In genomic region chr12:29519585-29520182, GRCh38 we compare ENCODE assay signal across 9 cellular contexts. TPM values are rescaled to one million over a fixed set of nuclear protein-coding genes. Genes with fewer than 3 reads are reported as not detected.
DNase-seq lines count a peak whose midpoint lies in the region; ATAC-seq and TF ChIP-seq lines count a peak whose summit lies in the region.
"Had no signal": no experiment of that assay in that cellular context is flagged by ENCODE, and none has a peak within 500 bp of the region (broad histone marks: within the 10 kb centered on the region; RNA-seq: fewer than 3 reads in every experiment).

No MANE protein-coding gene starts in this region.

- H3K9me3 ChIP-seq in adrenal gland (replicated peaks in 1 of 3): no peaks in the 10 kb centered on the region

- TF ChIP-seq CTCF in C4-2B (conservative IDR thresholded peaks at IDR 0.05) (peak; percentile 76), GM12874 (IDR thresholded peaks at IDR 0.05; ENCODE audit: insufficient read depth, low read depth, low read length) (0 out of 2 replicates have a peak, but pooled peaks have one; percentile 22), adrenal gland (IDR thresholded peaks at IDR 0.05) (peak; percentile 43 to 65 (median 57))

- H3K9me3 Mint-ChIP-seq in stimulated activated naive B cell treated with anti-CD40 and anti-IgM and Interleukin-4, amounts not matched to agents 10 μg/mL and 1 μg/mL and 100 μg/mL, for 72 hours: no peaks in the 10 kb centered on the region
- H3K9me3 Mint-ChIP-seq: T-cell had no signal

- TF ChIP-seq POLR2A in adrenal gland (IDR thresholded peaks at IDR 0.05): no peak

- H3K36me3 ChIP-seq in adrenal gland (replicated peaks in 1 of 2): peaks cover 0 to 6% of the 10 kb centered on the region in 2 donors

- H3K27ac ChIP-seq in C4-2B (no peak overlapping the region), adrenal gland (no peak overlapping the region)

- no peak overlapping the region for H3K4me3 Mint-ChIP-seq in stimulated activated naive B cell treated with anti-CD40 and anti-IgM and Interleukin-4, amounts not matched to agents 10 μg/mL and 1 μg/mL and 100 μg/mL, for 72 hours
- H3K4me3 Mint-ChIP-seq: T-cell had no signal

- no peaks in the 10 kb centered on the region for H3K36me3 Mint-ChIP-seq in stimulated activated naive B cell treated with anti-CD40 and anti-IgM and Interleukin-4, amounts not matched to agents 10 μg/mL and 1 μg/mL and 100 μg/mL, for 72 hours
- H3K36me3 Mint-ChIP-seq: T-cell had no signal

- intact Hi-C loops in adrenal gland (cut with DNase I): no loop called here

- peak; percentile 39 for ATAC-seq in stimulated activated naive B cell treated with anti-CD40 and anti-IgM and Interleukin-4, amounts not matched to agents 10 μg/mL and 1 μg/mL and 100 μg/mL, for 72 hours (replicated peaks)
- ATAC-seq in GM21515 (IDR thresholded peaks at IDR 0.05; ENCODE audit: unreplicated experiment): no peak
- ATAC-seq in HG03108 (IDR thresholded peaks at IDR 0.05; ENCODE audit: unreplicated experiment): no peak
- ATAC-seq: T-cell had no signal

- no peaks in the 10 kb centered on the region for H3K27me3 ChIP-seq in adrenal gland

- peaks cover 8 to 14% of the 10 kb centered on the region in 2 donors for H3K27me3 Mint-ChIP-seq in stimulated activated naive B cell treated with anti-CD40 and anti-IgM and Interleukin-4, amounts not matched to agents 10 μg/mL and 1 μg/mL and 100 μg/mL, for 72 hours

- H3K4me3 ChIP-seq in adrenal gland: no peak overlapping the region

- no peak overlapping the region for H3K27ac Mint-ChIP-seq in stimulated activated naive B cell treated with anti-CD40 and anti-IgM and Interleukin-4, amounts not matched to agents 10 μg/mL and 1 μg/mL and 100 μg/mL, for 72 hours
- H3K27ac Mint-ChIP-seq: T-cell had no signal

- no peaks in the 10 kb centered on the region for H3K4me1 Mint-ChIP-seq in stimulated activated naive B cell treated with anti-CD40 and anti-IgM and Interleukin-4, amounts not matched to agents 10 μg/mL and 1 μg/mL and 100 μg/mL, for 72 hours
- H3K4me1 Mint-ChIP-seq: T-cell had no signal

- peaks cover 0 to 5% of the 10 kb centered on the region in 2 donors for H3K4me1 ChIP-seq in adrenal gland (replicated peaks in 1 of 2)

- DNase-seq in NCI-H146 treated with DMSO at 0.1 percent for 48 hours (lab: John Stamatoyannopoulos, UW; ENCODE audit: unreplicated experiment) (peak; percentile 6), adrenal gland (peak in 4 of 7 donors; percentile 15 to 44 (median 31)), iPS-NIHi7 (ENCODE audit: extremely low spot score) (peak; percentile 28)
- no peak for DNase-seq in stimulated activated naive B cell treated with anti-CD40 and anti-IgM and Interleukin-4, amounts not matched to agents 10 μg/mL and 1 μg/mL and 100 μg/mL, for 72 hours

RNA-seq across cellular contexts. Expression of gene OVCH1, which starts 22.2 kb away (rescaled TPM):
- total RNA-seq in adrenal gland: under 1 TPM in 6 of 8 donors, not detected in 2; 0.11 to 0.92 (median 0.21) TPM
- polyA plus RNA-seq in adrenal gland: under 1 TPM; 0.16 to 0.51 (median 0.22) TPM
- total RNA-seq: T-cell had no signal

Comparison
In these comparisons a context has a peak if more than half of its experiments do, and no peak if none do; other contexts are left out.
1. CTCF ChIP-seq: peak in every context shown above with its lines; median percentile 76 in C4-2B; 57 in adrenal gland; 22 in GM12874.
2. ATAC-seq: peak in stimulated activated naive B cell treated with anti-CD40 and anti-IgM and Interleukin-4, amounts not matched to agents 10 μg/mL and 1 μg/mL and 100 μg/mL, for 72 hours (2 of 2); none in GM21515 (single experiment) and HG03108 (single experiment).